8 cellular contexts compared by ENCODE assay signal in genomic region chr6:108848116-108848868, GRCh38. TPM values are rescaled to one million over a fixed set of nuclear protein-coding genes. Genes with fewer than 3 reads are reported as not detected.
DNase-seq lines count a peak whose midpoint lies in the region; ATAC-seq and TF ChIP-seq lines count a peak whose summit lies in the region.

Gene ARMC2, plus strand, starts transcription at chr6:108848422. Its CDS starts 5,846 bp downstream, at chr6:108854268.

- ATAC-seq in DND-41 (ENCODE audit: insufficient read depth, low read depth) (peak; percentile 93), GM23338 (peak; percentile 96)
- peak; percentile 97 to 98 for ATAC-seq in natural killer cell treated with Interleukin-12 subunit alpha and Interleukin-12 subunit beta and Interleukin-15 and Interleukin-18, amount 100 ng/mL, for 72 hours

- H3K27ac Mint-ChIP-seq in GM23338 = peak within 1 kb of the TSS; percentile 53
- H3K27ac Mint-ChIP-seq in natural killer cell treated with Interleukin-12 subunit alpha and Interleukin-12 subunit beta and Interleukin-15 and Interleukin-18, amount 100 ng/mL, for 72 hours = peak within 1 kb of the TSS; percentile 50 to 60

- H3K9ac ChIP-seq in DND-41 (ENCODE audit: low read depth, low read length) = peak within 1 kb of the TSS; percentile 65

- H3K27me3 Mint-ChIP-seq in GM23338 (ENCODE audit: insufficient read depth, low read depth, poor library complexity) = no peaks in the 10 kb centered on the region
- no peaks in the 10 kb centered on the region for H3K27me3 Mint-ChIP-seq in natural killer cell treated with Interleukin-12 subunit alpha and Interleukin-12 subunit beta and Interleukin-15 and Interleukin-18, amount 100 ng/mL, for 72 hours

- no peaks in the 10 kb centered on the region for H3K9me3 Mint-ChIP-seq in GM23338
- H3K9me3 Mint-ChIP-seq in natural killer cell treated with Interleukin-12 subunit alpha and Interleukin-12 subunit beta and Interleukin-15 and Interleukin-18, amount 100 ng/mL, for 72 hours = no peaks in the 10 kb centered on the region

- no peaks in the 10 kb centered on the region for H3K36me3 ChIP-seq in DND-41 (ENCODE audit: insufficient read depth, low read length)
- H3K36me3 ChIP-seq in GM23338 (ENCODE audit: insufficient read depth) = no peaks in the 10 kb centered on the region

- DNase-seq in DND-41 = peak; percentile 84
- DNase-seq in GM23338 (ENCODE audit: low spot score) = peak; percentile 94
- DNase-seq in Kasumi-1 (lab: John Stamatoyannopoulos, UW) = peak; percentile 78 to 92
- peak; percentile 89 for DNase-seq in RPMI7951 (ENCODE audit: low read depth)
- DNase-seq in activated T-helper 9 cell treated with anti-CD3 and anti-CD28 coated beads, Interleukin-2, amount 50 U/mL, for 16 hours (ENCODE audit: low read depth) = peak; percentile 80
- DNase-seq in fibroblast of the aortic adventitia (ENCODE audit: low read depth) = peak; percentile 83
- DNase-seq in natural killer cell treated with Interleukin-12 subunit alpha and Interleukin-12 subunit beta and Interleukin-15 and Interleukin-18, amount 100 ng/mL, for 72 hours (ENCODE audit: low spot score) = peak; percentile 96
- DNase-seq in stimulated activated naive CD4-positive, alpha-beta T cell treated with Interleukin-2 at 50 U/mL for 16 hours (lab: John Stamatoyannopoulos, UW) = peak; percentile 81

- H4K20me1 ChIP-seq in DND-41 (ENCODE audit: insufficient read depth, low read length) (no peaks in the 10 kb centered on the region), GM23338 (replicated peaks; ENCODE audit: insufficient read depth) (peaks cover 11% of the 10 kb centered on the region; the same call in 1 of the 2 replicates)

- H3K9me3 ChIP-seq in DND-41 (ENCODE audit: insufficient read depth, low read length, severe bottlenecking) = no peaks in the 10 kb centered on the region

- H3F3A ChIP-seq in GM23338 (replicated peaks; ENCODE audit: low read depth) = 0 out of 2 replicates have a peak, but pooled peaks cover 6% of the 10 kb centered on the region

- peaks cover 13% of the 10 kb centered on the region for H3K4me1 Mint-ChIP-seq in GM23338
- H3K4me1 Mint-ChIP-seq in natural killer cell treated with Interleukin-12 subunit alpha and Interleukin-12 subunit beta and Interleukin-15 and Interleukin-18, amount 100 ng/mL, for 72 hours (ENCODE audit: low read depth in 2 of 2) = peaks cover 17 to 18% of the 10 kb centered on the region in 2 donors

- H3K27me3 ChIP-seq in DND-41 (ENCODE audit: insufficient read depth, low read length, poor library complexity) (no peaks in the 10 kb centered on the region), GM23338 (ENCODE audit: insufficient read depth) (no peaks in the 10 kb centered on the region)

- H3K4me3 ChIP-seq in DND-41 (ENCODE audit: low read depth in 1 of 2, low read length in 2 of 2) (peak within 1 kb of the TSS; percentile 83 to 94), GM23338 (peak within 1 kb of the TSS; percentile 90), fibroblast of the aortic adventitia (ENCODE audit: low read depth, low read length) (peak within 1 kb of the TSS; percentile 83)

- TF ChIP-seq CTCF in DND-41 (IDR thresholded peaks at IDR 0.05; ENCODE audit: borderline replicate concordance, extremely low read depth, low read length, poor library complexity, severe bottlenecking) (no peak), GM23338 (conservative IDR thresholded peaks at IDR 0.05; ENCODE audit: low read depth in 2 of 2) (no peak), fibroblast of the aortic adventitia (IDR thresholded peaks at IDR 0.05; ENCODE audit: insufficient read depth, low read length) (no peak)

- H3K27ac ChIP-seq in DND-41 (ENCODE audit: low read length) (peak within 1 kb of the TSS; percentile 64), GM23338 (ENCODE audit: low read depth) (peak within 1 kb of the TSS; percentile 42; the same call in 1 of the 2 replicates)

- peak within 1 kb of the TSS; percentile 81 for H3K4me3 Mint-ChIP-seq in GM23338
- H3K4me3 Mint-ChIP-seq in natural killer cell treated with Interleukin-12 subunit alpha and Interleukin-12 subunit beta and Interleukin-15 and Interleukin-18, amount 100 ng/mL, for 72 hours = peak within 1 kb of the TSS; percentile 79

- no peaks in the 10 kb centered on the region for H3K9me2 ChIP-seq in GM23338 (ENCODE audit: insufficient read depth)

- peak within 1 kb of the TSS; percentile 89 for H2AFZ ChIP-seq in DND-41 (ENCODE audit: low read depth, low read length)
- H2AFZ ChIP-seq in GM23338 = peak within 1 kb of the TSS; percentile 99

- H3K4me1 ChIP-seq in DND-41 (ENCODE audit: insufficient read depth, low read length) = peaks cover 19% of the 10 kb centered on the region
- H3K4me1 ChIP-seq in GM23338 (ENCODE audit: insufficient read depth) = peaks cover 6% of the 10 kb centered on the region; the same call in 1 of the 2 replicates

- H3K79me2 ChIP-seq in DND-41 (ENCODE audit: insufficient read depth, low read length) (peaks cover 3% of the 10 kb centered on the region), GM23338 (replicated peaks; ENCODE audit: insufficient read depth) (no peaks in the 10 kb centered on the region)

- H3K4me2 ChIP-seq in DND-41 (ENCODE audit: insufficient read depth, low read length) (peak within 1 kb of the TSS; percentile 87), GM23338 (peak within 1 kb of the TSS; percentile 97)

- H3K36me3 Mint-ChIP-seq in GM23338 (ENCODE audit: low read depth) = no peaks in the 10 kb centered on the region
- H3K36me3 Mint-ChIP-seq in natural killer cell treated with Interleukin-12 subunit alpha and Interleukin-12 subunit beta and Interleukin-15 and Interleukin-18, amount 100 ng/mL, for 72 hours = no peaks in the 10 kb centered on the region

TF ChIP-seq in GM23338, 12 proteins besides CTCF, POLR2A, EP300 and RAD21:
- TF ChIP-seq CREB1 (CRISPR knock-in tag; IDR thresholded peaks at IDR 0.05; ENCODE audit: low read depth) = no peak
- no peak for TF ChIP-seq REST (IDR thresholded peaks at IDR 0.05; ENCODE audit: unreplicated experiment)
- no peak for TF ChIP-seq STAT1 (IDR thresholded peaks at IDR 0.05; ENCODE audit: unreplicated experiment)
- no peak for TF ChIP-seq JUNB (IDR thresholded peaks at IDR 0.05; ENCODE audit: unreplicated experiment)
- TF ChIP-seq POLR2AphosphoS5 (IDR thresholded peaks at IDR 0.05; ENCODE audit: low read depth) = peak; percentile 90
- 0 out of 2 replicates have a peak, but pooled peaks have one; percentile 20 for TF ChIP-seq ETS1 (IDR thresholded peaks at IDR 0.05)
- TF ChIP-seq NANOG (IDR thresholded peaks at IDR 0.05; ENCODE audit: borderline replicate concordance) = no peak

RNA-seq across cellular contexts. Expression of gene ARMC2, which starts in this region (rescaled TPM):
- total RNA-seq in GM23338 (2014; rRNA removed; shearing (Covaris generic)) = 2.7 and 4.0 TPM in 2 replicates
- polyA plus RNA-seq in GM23338 (2016; fragmentation: Nextera tagmentation; extraction: Ambion mirVana) = 3.0 and 4.4 TPM in 2 replicates
- 0.78 and 1.2 TPM in 2 replicates for total RNA-seq in RPMI7951 (2014; rRNA removed; shearing (Covaris generic))
- 1.6 and 2.5 TPM in 2 replicates for total RNA-seq in fibroblast of the aortic adventitia (ENCODE audit: low replicate concordance)
- total RNA-seq in natural killer cell treated with Interleukin-12 subunit alpha and Interleukin-12 subunit beta and Interleukin-15 and Interleukin-18, amount 100 ng/mL, for 72 hours = 1 to 10 TPM in 1 of 2 donors, under 1 TPM in 1; 0.83 to 5.4 TPM

Comparison
In these comparisons a context has a peak if more than half of its experiments do, and no peak if none do; other contexts are left out.
1. Peak in every context shown above with its lines: DNase-seq, ATAC-seq, H3K4me3 ChIP-seq and H3K27ac ChIP-seq.